In genomic region chr5:176427971-176428370, GRCh38 we compare ENCODE assay signal across 1 cellular context.
TF ChIP-seq lines count a peak whose summit lies in the region.

No MANE protein-coding gene starts in this region.

TF ChIP-seq in IMR-90, 13 proteins besides CTCF, POLR2A, EP300 and RAD21 (continued from another document):
- TF ChIP-seq USF2 (IDR thresholded peaks at IDR 0.05; ENCODE audit: low read depth, low read length), result no peak
- TF ChIP-seq CEBPB (IDR thresholded peaks at IDR 0.05; ENCODE audit: low read depth, low read length), result no peak
- TF ChIP-seq SMC3 (IDR thresholded peaks at IDR 0.05; ENCODE audit: low read depth, low read length), result no peak
- no peak for TF ChIP-seq RCOR1 (IDR thresholded peaks at IDR 0.05; ENCODE audit: insufficient replicate concordance, low read length)
- no peak for TF ChIP-seq MAFK (IDR thresholded peaks at IDR 0.05; ENCODE audit: low read depth, low read length)
- TF ChIP-seq RFX5 (IDR thresholded peaks at IDR 0.05; ENCODE audit: low read depth, low read length), result no peak
- no peak for TF ChIP-seq CHD1 (IDR thresholded peaks at IDR 0.05; ENCODE audit: low read depth, low read length)
- TF ChIP-seq MXI1 (IDR thresholded peaks at IDR 0.05; ENCODE audit: borderline replicate concordance, low read depth, low read length), result no peak
- no peak for TF ChIP-seq MAZ (IDR thresholded peaks at IDR 0.05; ENCODE audit: borderline replicate concordance, low read depth, low read length)
- TF ChIP-seq BHLHE40 (IDR thresholded peaks at IDR 0.05; ENCODE audit: low read depth, low read length), result no peak
